Comparison of ENCODE assay signal across 16 cellular contexts in the genomic region with DNA sequence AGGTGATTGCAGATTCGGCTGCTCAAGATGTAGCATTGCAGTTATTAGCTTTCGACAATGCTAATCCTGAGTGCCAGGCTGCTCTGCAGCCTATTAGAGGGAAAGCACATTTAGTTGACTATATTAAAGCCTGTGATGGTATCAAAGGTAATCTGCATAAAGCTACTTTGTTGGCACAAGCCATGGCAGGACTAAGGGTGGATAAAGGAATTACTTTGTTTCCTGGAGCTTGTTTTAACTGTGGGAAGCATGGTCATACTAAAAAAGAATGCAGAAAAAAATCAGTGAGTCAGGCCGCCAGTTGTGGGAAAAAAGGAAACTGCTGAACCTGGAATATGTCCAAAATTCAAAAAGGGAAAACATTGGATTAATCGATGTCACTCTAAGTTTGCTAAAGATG.
A peak's percentile ranks its signal among the peaks of the same experiment; 100 is the strongest.
DNase-seq lines count a peak whose midpoint lies in the region; ATAC-seq, FAIRE-seq and TF ChIP-seq lines count a peak whose summit lies in the region.
"Had no signal": no experiment of that assay in that cellular context is flagged by ENCODE, and none has a peak within 500 bp of the region (broad histone marks: within the 10 kb centered on the region; RNA-seq: fewer than 3 reads in every experiment).

No MANE protein-coding gene starts in this region.

- H3K36me3 ChIP-seq in ACC112 (ENCODE audit: insufficient read depth, low read length) = no peaks in the 10 kb centered on the region
- no peaks in the 10 kb centered on the region for H3K36me3 ChIP-seq in GM23248 (ENCODE audit: low read depth)
- H3K36me3 ChIP-seq in astrocyte (ENCODE audit: insufficient read depth, low read length) = no peaks in the 10 kb centered on the region
- H3K36me3 ChIP-seq: HAP-1 had no signal

- H3K27me3 Mint-ChIP-seq in astrocyte (ENCODE audit: low read depth, unreplicated experiment) = no peaks in the 10 kb centered on the region

- no peaks in the 10 kb centered on the region for H3K9me2 ChIP-seq in GM23248 (ENCODE audit: insufficient read depth)

- no peak overlapping the region for H2AFZ ChIP-seq in ACC112 (ENCODE audit: low read length, unreplicated experiment)
- H2AFZ ChIP-seq in GM23248 = no peak overlapping the region
- peak overlapping the region; percentile 25 for H2AFZ ChIP-seq in astrocyte (ENCODE audit: low read depth, low read length)
- H2AFZ ChIP-seq: PC-9 had no signal

- H3K27ac ChIP-seq in ACC112 (ENCODE audit: low read depth, low read length) (no peak overlapping the region), GM23248 (no peak overlapping the region), astrocyte (ENCODE audit: low read depth, low read length) (no peak overlapping the region)
- H3K27ac ChIP-seq: PC-9 had no signal

- in situ Hi-C loops in GM23248 (cut with MboI) = no loop called here

- FAIRE-seq in astrocyte (lab: Jason Lieb, UNC) (no peak), HTR-8/SVneo (lab: Jason Lieb, UNC) (no peak)

- H3K4me1 ChIP-seq in ACC112 (ENCODE audit: control insufficient read depth, insufficient read depth, low read length, unreplicated experiment) = no peaks in the 10 kb centered on the region
- H3K4me1 ChIP-seq in GM23248 (ENCODE audit: insufficient read depth) = no peaks in the 10 kb centered on the region
- no peaks in the 10 kb centered on the region for H3K4me1 ChIP-seq in astrocyte (ENCODE audit: insufficient read depth, low read length)
- H3K4me1 ChIP-seq: HAP-1 had no signal

- 11 to 15% methylated on average over 4 of the region's 4 CpGs for WGBS in GM23248 (ENCODE audit: low coverage in 1 of 2, low lambda C conversion rate in 2 of 2, missing lambda C conversion rate in 2 of 2), 2 experiments

- H3K79me2 ChIP-seq in ACC112 (ENCODE audit: control insufficient read depth, insufficient read depth, low read length, unreplicated experiment) (no peaks in the 10 kb centered on the region), GM23248 (ENCODE audit: insufficient read depth) (no peaks in the 10 kb centered on the region), astrocyte (ENCODE audit: insufficient read depth, low read length) (no peaks in the 10 kb centered on the region)

- H3K9me3 Mint-ChIP-seq in astrocyte (ENCODE audit: unreplicated experiment) = no peaks in the 10 kb centered on the region

- TF ChIP-seq CTCF in astrocyte (IDR thresholded peaks at IDR 0.05; ENCODE audit: insufficient read depth, low read depth, low read length) = no peak

- no peak overlapping the region for H3K27ac Mint-ChIP-seq in astrocyte (ENCODE audit: unreplicated experiment)
- H3K27ac Mint-ChIP-seq: CD8-positive, alpha-beta T cell had no signal

- peak; percentile 52 for ATAC-seq in esophagus mucosa
- ATAC-seq: CD8-positive, alpha-beta T cell had no signal

- H3K9ac ChIP-seq in GM23248 = no peak overlapping the region
- no peak overlapping the region for H3K9ac ChIP-seq in astrocyte (ENCODE audit: low read length)

- peak; percentile 8 for DNase-seq in GM23248
- DNase-seq in astrocyte (ENCODE audit: low read depth) = peak; percentile 23
- DNase-seq in NCI-H2029 (lab: John Stamatoyannopoulos, UW) = no peak
- DNase-seq in OCI-M2 (lab: John Stamatoyannopoulos, UW; ENCODE audit: unreplicated experiment) = no peak
- DNase-seq in HTR-8/SVneo (ENCODE audit: insufficient read length, low spot score) = no peak
- DNase-seq: CD8-positive, alpha-beta T cell; DMS 273 treated with DMSO at 0.1 percent for 48 hours; NCI-H1048; NCI-H146; NCI-H2227 treated with DMSO at 0.1 percent for 48 hours; NCI-H524 treated with DMSO at 0.1 percent for 48 hours; PC-9; Right ventricle myocardium superior had no signal

- no peak overlapping the region for H3K4me3 Mint-ChIP-seq in astrocyte (ENCODE audit: unreplicated experiment)
- H3K4me3 Mint-ChIP-seq: CD8-positive, alpha-beta T cell had no signal

- H4K20me1 ChIP-seq in GM23248 (ENCODE audit: insufficient read depth) = no peaks in the 10 kb centered on the region
- no peaks in the 10 kb centered on the region for H4K20me1 ChIP-seq in astrocyte (ENCODE audit: insufficient read depth, low read length)

- H3K27me3 ChIP-seq in ACC112 (ENCODE audit: insufficient read depth, low read length) (no peaks in the 10 kb centered on the region), GM23248 (replicated peaks; ENCODE audit: insufficient read depth) (no peaks in the 10 kb centered on the region), astrocyte (ENCODE audit: insufficient read depth, low read length) (no peaks in the 10 kb centered on the region)

- H3K4me3 ChIP-seq in ACC112 (ENCODE audit: low read depth, low read length) = peak overlapping the region; percentile 67
- no peak overlapping the region for H3K4me3 ChIP-seq in GM23248
- H3K4me3 ChIP-seq in astrocyte (ENCODE audit: insufficient read depth, low read depth, low read length) = no peak overlapping the region
- H3K4me3 ChIP-seq: HAP-1, PC-9 had no signal

- H3K4me2 ChIP-seq in GM23248 (ENCODE audit: unreplicated experiment) = no peak overlapping the region
- peak overlapping the region; percentile 75 for H3K4me2 ChIP-seq in astrocyte (ENCODE audit: low read length)
- H3K4me2 ChIP-seq: PC-9 had no signal

- peaks cover 14% of the 10 kb centered on the region for H3K4me1 Mint-ChIP-seq in astrocyte (ENCODE audit: low read depth, unreplicated experiment)

- H3F3A ChIP-seq in GM23248 (ENCODE audit: insufficient read depth) = no peaks in the 10 kb centered on the region

- H3K36me3 Mint-ChIP-seq in astrocyte (ENCODE audit: low read depth, unreplicated experiment) = no peaks in the 10 kb centered on the region
- H3K36me3 Mint-ChIP-seq: CD8-positive, alpha-beta T cell had no signal

- H3K9me3 ChIP-seq in GM23248 (ENCODE audit: low read depth) (no peaks in the 10 kb centered on the region), astrocyte (ENCODE audit: insufficient read depth, low read depth, low read length) (no peaks in the 10 kb centered on the region)
- H3K9me3 ChIP-seq: HAP-1 had no signal

Comparison
In these comparisons a context has a peak if more than half of its experiments do, and no peak if none do; other contexts are left out.
1. DNase-seq: peak in GM23248 (single experiment) and astrocyte (single experiment); none in NCI-H2029 (single experiment), OCI-M2 (single experiment) and HTR-8/SVneo (single experiment).